In the genomic region with DNA sequence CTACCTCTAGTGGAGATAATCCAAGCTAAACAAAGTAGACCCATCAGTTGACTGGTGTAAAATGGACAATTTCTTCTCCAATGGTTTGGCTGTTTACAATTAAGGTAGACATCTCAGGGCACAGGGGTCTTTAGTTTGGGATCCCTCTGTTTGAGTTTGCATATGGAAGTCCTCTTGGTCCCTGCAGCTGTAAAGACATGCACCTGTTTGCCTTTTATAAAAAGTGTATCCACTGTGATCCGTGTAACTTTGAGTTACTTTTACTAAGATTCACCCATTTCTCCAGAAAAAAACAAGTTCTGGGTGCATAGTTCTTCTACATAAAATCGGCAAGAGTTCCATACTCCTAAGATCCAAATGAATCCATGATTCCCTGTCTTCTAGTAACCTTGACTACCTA, we compare ENCODE assay signal across 31 cellular contexts.
DNase-seq lines count a peak whose midpoint lies in the region; ATAC-seq and TF ChIP-seq lines count a peak whose summit lies in the region.
"Had no signal": no experiment of that assay in that cellular context is flagged by ENCODE, and none has a peak within 500 bp of the region (broad histone marks: within the 10 kb centered on the region; RNA-seq: fewer than 3 reads in every experiment).

No MANE protein-coding gene starts in this region.

- no peak overlapping the region for H3K4me2 ChIP-seq in osteoblast (ENCODE audit: insufficient read depth, low read length)
- H3K4me2 ChIP-seq: A549; BLaER1; BLaER1 treated with 17β-estradiol and CSF1 and Interleukin-3, amounts not matched to agents 10 nM and 100 nM had no signal

- H3K27me3 Mint-ChIP-seq in naive thymus-derived CD8-positive, alpha-beta T cell: no peaks in the 10 kb centered on the region
- H3K27me3 Mint-ChIP-seq: B cell; CD4-positive, alpha-beta memory T cell; CD4-positive, alpha-beta T cell; CD4-positive, CD25-positive, alpha-beta regulatory T cell; CD8-positive, alpha-beta memory T cell had no signal

- H3K9me3 ChIP-seq in osteoblast (ENCODE audit: low read depth, low read length): no peaks in the 10 kb centered on the region
- H3K9me3 ChIP-seq: A549, BE2C, Caco-2 had no signal

- no peak overlapping the region for H2AFZ ChIP-seq in osteoblast (ENCODE audit: low read length)

- ATAC-seq in naive thymus-derived CD8-positive, alpha-beta T cell: no peak
- ATAC-seq: A549; CD8-positive, alpha-beta T cell had no signal

- H3K4me1 ChIP-seq in osteoblast (ENCODE audit: insufficient read depth, low read length): no peaks in the 10 kb centered on the region
- H3K4me1 ChIP-seq: A549; BE2C; BLaER1; BLaER1 treated with 17β-estradiol and CSF1 and Interleukin-3, amounts not matched to agents 10 nM and 100 nM; Caco-2 had no signal

- no peak overlapping the region for H3K4me3 Mint-ChIP-seq in naive thymus-derived CD8-positive, alpha-beta T cell
- H3K4me3 Mint-ChIP-seq: B cell; CD14-positive monocyte; CD4-positive, alpha-beta memory T cell; CD4-positive, alpha-beta T cell; CD4-positive, CD25-positive, alpha-beta regulatory T cell; CD8-positive, alpha-beta memory T cell; CD8-positive, alpha-beta T cell had no signal

- no peak overlapping the region for H3K4me3 ChIP-seq in osteoblast (ENCODE audit: insufficient read depth, low read length)
- H3K4me3 ChIP-seq: A549; BLaER1; BLaER1 treated with 17β-estradiol and CSF1 and Interleukin-3, amounts not matched to agents 10 nM and 100 nM had no signal

- TF ChIP-seq CTCF in osteoblast (IDR thresholded peaks at IDR 0.05; ENCODE audit: extremely low read depth, low read depth, low read length): no peak

- no peaks in the 10 kb centered on the region for H3K27me3 ChIP-seq in osteoblast (ENCODE audit: insufficient read depth, low read length)
- H3K27me3 ChIP-seq: BE2C; BLaER1; BLaER1 treated with 17β-estradiol and CSF1 and Interleukin-3, amounts not matched to agents 10 nM and 100 nM had no signal

- H3K27ac Mint-ChIP-seq in naive thymus-derived CD8-positive, alpha-beta T cell: no peak overlapping the region
- H3K27ac Mint-ChIP-seq: B cell; CD14-positive monocyte; CD4-positive, alpha-beta memory T cell; CD4-positive, alpha-beta T cell; CD4-positive, CD25-positive, alpha-beta regulatory T cell; CD8-positive, alpha-beta memory T cell; CD8-positive, alpha-beta T cell had no signal

- H3K9me3 Mint-ChIP-seq in naive thymus-derived CD8-positive, alpha-beta T cell: peaks cover 5 to 26% (median 13%) of the 10 kb centered on the region in 9 donors

- H3K36me3 Mint-ChIP-seq in naive thymus-derived CD8-positive, alpha-beta T cell: peaks cover 0 to 5% (median 0%) of the 10 kb centered on the region in 3 donors
- H3K36me3 Mint-ChIP-seq: CD14-positive monocyte; CD4-positive, alpha-beta memory T cell; CD4-positive, CD25-positive, alpha-beta regulatory T cell; CD8-positive, alpha-beta memory T cell; CD8-positive, alpha-beta T cell had no signal

- no peaks in the 10 kb centered on the region for H3K79me2 ChIP-seq in osteoblast (ENCODE audit: insufficient read depth, low read length)

- no peaks in the 10 kb centered on the region for H3K36me3 ChIP-seq in osteoblast (ENCODE audit: insufficient read depth, low read length)
- H3K36me3 ChIP-seq: BE2C; BLaER1; BLaER1 treated with 17β-estradiol and CSF1 and Interleukin-3, amounts not matched to agents 10 nM and 100 nM had no signal

- DNase-seq in NAMALWA (ENCODE audit: low spot score) (peak; percentile 52), osteoblast (ENCODE audit: insufficient read length, low spot score, missing footprints) (peak; percentile 50), NCI-H524 treated with DMSO at 0.1 percent for 48 hours (lab: John Stamatoyannopoulos, UW) (no peak)
- no peak for DNase-seq in naive thymus-derived CD8-positive, alpha-beta T cell
- DNase-seq: 8988T; ACHN; AML-193; BE2C; C1 segment of cervical spinal cord; Caco-2; Calu3; CD4-positive, alpha-beta memory T cell; CD4-positive, alpha-beta T cell; CD4-positive, CD25-positive, alpha-beta regulatory T cell; CD8-positive, alpha-beta memory T cell; CD8-positive, alpha-beta T cell; COR-L47; DMS 273 treated with DMSO at 0.1 percent for 48 hours; DMS153; DMS53; DMS79; DMS79 treated with DMSO at 0.1 percent for 48 hours; DND-41; EL had no signal

- no peaks in the 10 kb centered on the region for H3K4me1 Mint-ChIP-seq in naive thymus-derived CD8-positive, alpha-beta T cell
- H3K4me1 Mint-ChIP-seq: B cell; CD14-positive monocyte; CD4-positive, alpha-beta memory T cell; CD4-positive, CD25-positive, alpha-beta regulatory T cell; CD8-positive, alpha-beta memory T cell had no signal

- H4K20me1 ChIP-seq in osteoblast (ENCODE audit: insufficient read depth, low read length): no peaks in the 10 kb centered on the region
- H4K20me1 ChIP-seq: BLaER1; BLaER1 treated with 17β-estradiol and CSF1 and Interleukin-3, amounts not matched to agents 10 nM and 100 nM had no signal

- no peak overlapping the region for H3K27ac ChIP-seq in osteoblast (ENCODE audit: low read depth, low read length)
- H3K27ac ChIP-seq: 22Rv1; A549; BLaER1; BLaER1 treated with 17β-estradiol and CSF1 and Interleukin-3, amounts not matched to agents 10 nM and 100 nM; C4-2B had no signal

- POLR2A ChIA-PET in naive thymus-derived CD8-positive, alpha-beta T cell (lab: Charles Lee): no interaction called here

Comparison
In these comparisons a context has a peak if more than half of its experiments do, and no peak if none do; other contexts are left out.
1. DNase-seq: peak in NAMALWA (single experiment) and osteoblast (single experiment); none in naive thymus-derived CD8-positive, alpha-beta T cell (0 of 10) and NCI-H524 treated with DMSO at 0.1 percent for 48 hours (single experiment).